In the genomic region with DNA sequence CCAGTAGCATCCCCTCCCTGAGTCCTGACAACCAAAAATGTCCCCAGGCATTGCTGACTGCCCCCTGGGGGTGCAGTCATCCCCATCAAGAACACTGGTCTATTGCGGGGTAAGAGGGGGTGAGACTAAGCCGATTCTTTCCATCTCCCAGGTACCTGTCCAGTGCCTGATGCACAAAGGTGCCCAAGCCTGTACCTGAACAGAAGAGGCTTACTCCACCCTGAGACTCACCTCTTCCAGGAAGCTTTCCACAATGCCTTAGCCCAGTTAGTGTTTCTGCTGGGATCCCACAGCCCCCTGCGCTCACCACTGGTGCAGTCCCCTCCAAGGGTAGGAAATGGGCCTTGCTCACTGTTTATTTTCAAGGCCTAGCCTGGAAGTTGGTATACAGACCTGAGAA, we compare ENCODE assay signal across 18 cellular contexts. TPM values are rescaled to one million over a fixed set of nuclear protein-coding genes. Genes with fewer than 3 reads are reported as not detected.
DNase-seq lines count a peak whose midpoint lies in the region; TF ChIP-seq lines count a peak whose summit lies in the region.
"Had no signal": no experiment of that assay in that cellular context is flagged by ENCODE, and none has a peak within 500 bp of the region (broad histone marks: within the 10 kb centered on the region; RNA-seq: fewer than 3 reads in every experiment).

No MANE protein-coding gene starts in this region.

- H3F3A ChIP-seq in smooth muscle cell (ENCODE audit: low read depth): no peaks in the 10 kb centered on the region

- H3K27me3 ChIP-seq in HUES64 (ENCODE audit: insufficient read depth, low read length) (no peaks in the 10 kb centered on the region), esophagus squamous epithelium (no peaks in the 10 kb centered on the region), smooth muscle cell (ENCODE audit: low read depth) (no peaks in the 10 kb centered on the region), MG63 (no peaks in the 10 kb centered on the region)

- H4K20me1 ChIP-seq in smooth muscle cell (ENCODE audit: low read depth): peaks cover 90% of the 10 kb centered on the region

- no peak overlapping the region for H3K9ac ChIP-seq in HUES64 (ENCODE audit: low read depth, low read length)
- H3K9ac ChIP-seq in smooth muscle cell (ENCODE audit: low read depth): no peak overlapping the region

- no peak overlapping the region for H3K4me2 ChIP-seq in smooth muscle cell

- peaks cover 74% of the 10 kb centered on the region for H3K79me2 ChIP-seq in smooth muscle cell (ENCODE audit: low read depth)

- H3K9me3 ChIP-seq in HUES64 (ENCODE audit: insufficient read depth, low read depth, low read length) (no peaks in the 10 kb centered on the region), esophagus squamous epithelium (no peaks in the 10 kb centered on the region), smooth muscle cell (replicated peaks; ENCODE audit: low read depth) (no peaks in the 10 kb centered on the region), MG63 (no peaks in the 10 kb centered on the region)
- H3K9me3 ChIP-seq: lower lobe of right lung had no signal

- 84% methylated on average over 3 of the region's 3 CpGs for WGBS in HUES64
- 90% methylated on average over 2 of the region's 3 CpGs; no CpG with 5 or more reads in 1 of the 2 donors for WGBS in esophagus squamous epithelium, 2 donors
- WGBS in smooth muscle cell (ENCODE audit: low lambda C conversion rate): 97% methylated on average over 3 of the region's 3 CpGs

- no peak overlapping the region for H2AFZ ChIP-seq in smooth muscle cell (ENCODE audit: low read depth)

- peaks cover 13% of the 10 kb centered on the region; the same call in 1 of the 2 replicates for H3K36me3 ChIP-seq in HUES64 (ENCODE audit: insufficient read depth, low read length)
- no peaks in the 10 kb centered on the region for H3K36me3 ChIP-seq in esophagus squamous epithelium
- H3K36me3 ChIP-seq in smooth muscle cell (ENCODE audit: low read depth): no peaks in the 10 kb centered on the region
- H3K36me3 ChIP-seq in MG63: no peaks in the 10 kb centered on the region

- no peak for TF ChIP-seq CTCF in esophagus squamous epithelium (IDR thresholded peaks at IDR 0.05)
- no peak for TF ChIP-seq CTCF in smooth muscle cell (IDR thresholded peaks at IDR 0.05; ENCODE audit: borderline replicate concordance, insufficient read depth, poor library complexity, severe bottlenecking)

- no peak overlapping the region for H3K4me3 ChIP-seq in HUES64 (ENCODE audit: low read length)
- no peak overlapping the region for H3K4me3 ChIP-seq in esophagus squamous epithelium
- H3K4me3 ChIP-seq in smooth muscle cell: no peak overlapping the region
- H3K4me3 ChIP-seq in MG63: no peak overlapping the region
- H3K4me3 ChIP-seq: coronary artery, lower lobe of right lung had no signal

- intact Hi-C loops in esophagus squamous epithelium (cut with DNase I): no loop called here

- peaks cover 44% of the 10 kb centered on the region for H3K4me1 ChIP-seq in HUES64 (ENCODE audit: insufficient read depth, low read length)
- H3K4me1 ChIP-seq in esophagus squamous epithelium: peaks cover 10 to 82% (median 37%) of the 10 kb centered on the region in 3 donors
- peaks cover 20% of the 10 kb centered on the region for H3K4me1 ChIP-seq in smooth muscle cell (ENCODE audit: low read depth)

- TF ChIP-seq POLR2A in esophagus squamous epithelium (IDR thresholded peaks at IDR 0.05): no peak

- H3K27ac ChIP-seq in HUES64 (ENCODE audit: low read depth, low read length) (peak overlapping the region; percentile 89), esophagus squamous epithelium (peak overlapping the region in 3 of 4 donors; percentile 76 to 82 (median 77)), smooth muscle cell (ENCODE audit: low read depth) (peak overlapping the region; percentile 79)
- H3K27ac ChIP-seq: coronary artery, lower lobe of right lung had no signal

- DNase-seq in esophagus squamous epithelium (lab: John Stamatoyannopoulos, UW) (no peak), smooth muscle cell (lab: John Stamatoyannopoulos, UW; ENCODE audit: unreplicated experiment) (no peak), MG63 (no peak), NCI-H748 (lab: John Stamatoyannopoulos, UW; ENCODE audit: unreplicated experiment) (no peak), DMS53 treated with DMSO at 0.1 percent for 48 hours (lab: John Stamatoyannopoulos, UW; ENCODE audit: unreplicated experiment) (no peak)
- DNase-seq: activated T-cell treated with anti-CD3 and anti-CD28 coated beads, Interleukin-2, amount 50 U/mL, for 4 hours; COR-L47; HFFc6; lower lobe of right lung; naive B cell; NCI-H1436; NCI-H82; SW 1271 had no signal

RNA-seq across cellular contexts. Expression of a gene that starts 22.9 kb away (rescaled TPM):
- 34.5 TPM for polyA plus RNA-seq in HUES64 (2013, experiment 1 of 2)
- polyA plus RNA-seq in HUES64 (2013, experiment 2 of 2): 35.2 TPM
- 10 to 100 TPM; 27.2 to 40.6 (median 32.5) TPM for total RNA-seq in esophagus squamous epithelium
- total RNA-seq in smooth muscle cell: 44.1 and 44.8 TPM in 2 replicates
- polyA plus RNA-seq in smooth muscle cell: 48.5 and 50.2 TPM in 2 replicates
- total RNA-seq in MG63 (2014; rRNA removed; shearing (Covaris generic); ENCODE audit: low replicate concordance): 21.1 and 37.1 TPM in 2 replicates

RNA-seq across cellular contexts. Expression of a gene that starts 50.8 kb away (rescaled TPM):
- polyA plus RNA-seq in HUES64 (2013, experiment 1 of 2): 4.6 TPM
- polyA plus RNA-seq in HUES64 (2013, experiment 2 of 2): 3.0 TPM
- total RNA-seq in esophagus squamous epithelium: under 1 TPM in 1 of 4 donors, not detected in 3; 0.95 TPM
- 0.27 TPM in 1 of 2 replicates, not detected in the other for total RNA-seq in smooth muscle cell
- polyA plus RNA-seq in smooth muscle cell: not detected in 2 replicates
- not detected in 2 replicates for total RNA-seq in MG63 (2014; rRNA removed; shearing (Covaris generic); ENCODE audit: low replicate concordance)
- total RNA-seq: activated T-cell treated with anti-CD3 and anti-CD28 coated beads, Interleukin-2, amount 50 U/mL, for 4 hours; epithelial cell of proximal tubule; HFFc6 had no signal

RNA-seq across cellular contexts. Expression of a gene that starts 54.7 kb away (rescaled TPM):
- polyA plus RNA-seq in HUES64 (2013, experiment 1 of 2): 17.7 TPM
- polyA plus RNA-seq in HUES64 (2013, experiment 2 of 2): 17.1 TPM
- total RNA-seq in esophagus squamous epithelium (10 to 100 TPM; 21.6 to 27.1 (median 25.8) TPM), smooth muscle cell (22.5 and 34.9 TPM in 2 replicates)
- polyA plus RNA-seq in smooth muscle cell: 25.7 and 27.7 TPM in 2 replicates
- 37.6 and 51.1 TPM in 2 replicates for total RNA-seq in MG63 (2014; rRNA removed; shearing (Covaris generic); ENCODE audit: low replicate concordance)

RNA-seq across cellular contexts. Expression of a gene that starts 54.8 kb away (rescaled TPM):
- 1.3 TPM for polyA plus RNA-seq in HUES64 (2013, experiment 1 of 2)
- 0.95 TPM for polyA plus RNA-seq in HUES64 (2013, experiment 2 of 2)
- total RNA-seq in esophagus squamous epithelium: not detected
- 4.9 TPM in 1 of 2 replicates, not detected in the other for total RNA-seq in smooth muscle cell
- 1.1 and 1.8 TPM in 2 replicates for polyA plus RNA-seq in smooth muscle cell
- not detected in 2 replicates for total RNA-seq in MG63 (2014; rRNA removed; shearing (Covaris generic); ENCODE audit: low replicate concordance)
- total RNA-seq: activated T-cell treated with anti-CD3 and anti-CD28 coated beads, Interleukin-2, amount 50 U/mL, for 4 hours; epithelial cell of proximal tubule; HFFc6; lower lobe of right lung; posterior vena cava; temporal lobe had no signal
